8 cellular contexts compared by ENCODE assay signal in genomic region chr19:48363810-48364563, GRCh38. TPM values are rescaled to one million over a fixed set of nuclear protein-coding genes. Genes with fewer than 3 reads are reported as not detected.
DNase-seq lines count a peak whose midpoint lies in the region; ATAC-seq and TF ChIP-seq lines count a peak whose summit lies in the region.

Gene SYNGR4, plus strand, starts transcription at chr19:48364367. Its CDS starts 1,476 bp downstream, at chr19:48365843.
Gene TMEM143, minus strand, starts transcription at chr19:48363940. Its CDS starts 20 bp downstream, at chr19:48363920.

- H3K27ac Mint-ChIP-seq in CD14-positive monocyte = peak within 1 kb of the TSS; percentile 86 to 93 (median 93)

- H3K27me3 Mint-ChIP-seq in CD14-positive monocyte (ENCODE audit: low read depth in 3 of 3) = peaks cover 0 to 1% (median 0%) of the 10 kb centered on the region in 3 donors

- no peaks in the 10 kb centered on the region for H3K9me3 Mint-ChIP-seq in CD14-positive monocyte

- peaks cover 9% of the 10 kb centered on the region for H3K4me1 Mint-ChIP-seq in CD14-positive monocyte

- DNase-seq in CD14-positive monocyte (ENCODE audit: low spot score) (peak; percentile 100), NCI-H748 (lab: John Stamatoyannopoulos, UW; ENCODE audit: unreplicated experiment) (peak; percentile 100), dedifferentiated amniotic fluid mesenchymal stem cell (ENCODE audit: extremely low spot score) (peak; percentile 99), left kidney (ENCODE audit: low read depth, low spot score) (peak; percentile 100)
- peak; percentile 92 to 98 for DNase-seq in activated CD4-positive, alpha-beta T cell treated with anti-CD3 and anti-CD28 coated beads, Interleukin-2, amount 50 U/mL, for 24 hours (ENCODE audit: low read depth in 1 of 2, low spot score in 1 of 2)
- peak; percentile 99 for DNase-seq in stimulated activated CD4-positive, alpha-beta T cell treated with anti-CD3 and anti-CD28 coated beads, Interleukin-1b, Interleukin-23, amount 100 ng/mL, for 48 hours

- intact Hi-C loops in CD14-positive monocyte (cut with micrococcal nuclease) = loop anchor here in 1 of 2 donors (1.0 kb wide), 1 partner anchor 105 kb away; the partner anchor contains the start of gene CYTH2

- peak; percentile 77 for ATAC-seq in GM19395 (IDR thresholded peaks at IDR 0.05; ENCODE audit: unreplicated experiment)
- ATAC-seq in HG03558 (IDR thresholded peaks at IDR 0.05; ENCODE audit: extremely low read depth, unreplicated experiment) = peak; percentile 62

- TF ChIP-seq CTCF in CD14-positive monocyte (IDR thresholded peaks at IDR 0.05) = no peak

- peak within 1 kb of the TSS; percentile 80 to 88 for H3K4me3 Mint-ChIP-seq in CD14-positive monocyte

- H3K36me3 Mint-ChIP-seq in CD14-positive monocyte = peaks cover 4 to 17% of the 10 kb centered on the region in 2 donors

RNA-seq across cellular contexts. Expression of gene SYNGR4, which starts in this region (rescaled TPM):
- not detected for polyA plus RNA-seq in CD14-positive monocyte

RNA-seq across cellular contexts. Expression of gene TMEM143, which starts in this region (rescaled TPM):
- 1 to 10 TPM; 1.7 to 2.1 TPM for polyA plus RNA-seq in CD14-positive monocyte

Comparison
In these comparisons a context has a peak if more than half of its experiments do, and no peak if none do; other contexts are left out.
1. Peak in every context shown above with its lines: DNase-seq and ATAC-seq.